ENCODE assay signal across 18 cellular contexts in the genomic region with DNA sequence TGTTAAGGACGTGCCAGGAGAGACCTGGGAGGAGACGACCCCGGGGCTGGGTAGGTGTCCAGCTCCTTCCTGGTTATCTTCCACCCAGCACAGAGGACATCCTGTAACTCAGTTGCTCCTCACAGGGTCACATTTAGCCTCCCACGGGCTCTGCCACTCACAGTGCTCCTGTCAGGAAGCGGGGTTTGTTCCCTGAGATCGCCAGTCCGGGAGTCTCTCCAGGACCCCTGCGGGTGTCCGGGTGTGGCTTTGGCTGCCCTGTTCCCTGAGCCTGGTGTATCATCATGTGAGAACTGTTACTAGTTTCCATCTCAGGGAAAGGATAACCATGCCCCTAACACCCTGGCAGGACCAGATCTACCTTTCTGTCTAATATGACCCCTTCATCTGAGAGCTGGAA.
A peak's percentile ranks its signal among the peaks of the same experiment; 100 is the strongest.
DNase-seq lines count a peak whose midpoint lies in the region; ATAC-seq and TF ChIP-seq lines count a peak whose summit lies in the region.
"Had no signal": no experiment of that assay in that cellular context is flagged by ENCODE, and none has a peak within 500 bp of the region (broad histone marks: within the 10 kb centered on the region; RNA-seq: fewer than 3 reads in every experiment).

No MANE protein-coding gene starts in this region.

- 72% methylated on average over 9 of the region's 9 CpGs for WGBS in heart right ventricle, 2 donors
- WGBS in psoas muscle, 3 donors = 64 to 66% (median 65%) methylated on average over 9 of the region's 9 CpGs

- H3K4me1 ChIP-seq in heart right ventricle = peaks cover 6 to 71% (median 45%) of the 10 kb centered on the region in 9 donors
- H3K4me1 ChIP-seq in colonic mucosa = no peaks in the 10 kb centered on the region
- H3K4me1 ChIP-seq in psoas muscle = peaks cover 67% of the 10 kb centered on the region
- peaks cover 0 to 4% of the 10 kb centered on the region in 2 donors for H3K4me1 ChIP-seq in uterus
- H3K4me1 ChIP-seq: BE2C had no signal

- DNase-seq in heart right ventricle (no peak), left cardiac atrium (no peak), colonic mucosa (no peak), psoas muscle (peak; percentile 30 to 46), uterus (no peak), NCI-H524 treated with DMSO at 0.1 percent for 48 hours (lab: John Stamatoyannopoulos, UW) (no peak)
- DNase-seq: activated CD4-positive, alpha-beta T cell treated with anti-CD3 and anti-CD28 coated beads, Interleukin-2, amount 10 ng/mL, durations not matched to agents 24 days and 14 days; BE2C; Calu3; NCI-H1105; NCI-H2081; stimulated activated naive CD4-positive, alpha-beta T cell; thyroid gland had no signal

- TF ChIP-seq CTCF in heart right ventricle (IDR thresholded peaks at IDR 0.05) (no peak), colonic mucosa (IDR thresholded peaks at IDR 0.05) (no peak), psoas muscle (IDR thresholded peaks at IDR 0.05) (no peak), uterus (IDR thresholded peaks at IDR 0.05) (no peak)

- H3K36me3 ChIP-seq in heart right ventricle (no peaks in the 10 kb centered on the region), colonic mucosa (no peaks in the 10 kb centered on the region), psoas muscle (ENCODE audit: insufficient read depth in 1 of 2, low read depth in 1 of 2) (no peaks in the 10 kb centered on the region), uterus (no peaks in the 10 kb centered on the region)
- H3K36me3 ChIP-seq: BE2C, esophagus muscularis mucosa, SJSA1, thyroid gland had no signal

- H3K4me3 ChIP-seq in heart right ventricle (no peak overlapping the region), colonic mucosa (no peak overlapping the region), psoas muscle (peak overlapping the region; percentile 43), uterus (no peak overlapping the region)
- H3K4me3 ChIP-seq: esophagus muscularis mucosa, SJSA1, thyroid gland had no signal

- no peak for TF ChIP-seq POLR2A in uterus (IDR thresholded peaks at IDR 0.05)

- no peak for ATAC-seq in heart right ventricle
- ATAC-seq in left cardiac atrium = no peak
- ATAC-seq in psoas muscle = peak in 1 of 4 donors; percentile 15
- no peak for ATAC-seq in GM19351 (IDR thresholded peaks at IDR 0.05; ENCODE audit: unreplicated experiment)
- no peak for ATAC-seq in GM21619 (IDR thresholded peaks at IDR 0.05; ENCODE audit: unreplicated experiment)
- ATAC-seq: Panc1 had no signal

- H3K27ac ChIP-seq in heart right ventricle = peak overlapping the region in 8 of 10 donors; percentile 34 to 84 (median 80)
- peak overlapping the region; percentile 20 for H3K27ac ChIP-seq in colonic mucosa
- peak overlapping the region; percentile 85 for H3K27ac ChIP-seq in psoas muscle
- H3K27ac ChIP-seq in uterus = peak overlapping the region; percentile 62 to 75
- H3K27ac ChIP-seq: SJSA1 had no signal

- H3K27me3 ChIP-seq in heart right ventricle = no peaks in the 10 kb centered on the region
- H3K27me3 ChIP-seq in colonic mucosa = no peaks in the 10 kb centered on the region
- no peaks in the 10 kb centered on the region for H3K27me3 ChIP-seq in psoas muscle (ENCODE audit: insufficient read depth in 3 of 3, low read length in 2 of 3)
- H3K27me3 ChIP-seq in uterus = no peaks in the 10 kb centered on the region
- H3K27me3 ChIP-seq: BE2C, SJSA1, thyroid gland had no signal

- H3K9ac ChIP-seq in colonic mucosa (ENCODE audit: low read depth in 2 of 2, low read length in 2 of 2) = no peak overlapping the region

- intact Hi-C loops in heart right ventricle (cut with DNase I) = loop anchor here in 2 of 10 donors (5.0 to 10.0 kb wide), 2 partner anchors 313 to 320 kb away; no protein-coding TSS in a partner anchor
- intact Hi-C loops in left cardiac atrium (cut with DNase I) = loop anchor here in 1 of 2 donors (5.0 kb wide), 2 partner anchors 50 to 105 kb away; no protein-coding TSS in a partner anchor
- intact Hi-C loops in colonic mucosa (cut with DNase I) = loop anchor here (10.0 kb wide), 1 partner anchor 313 kb away; no protein-coding TSS in a partner anchor
- intact Hi-C loops in psoas muscle (cut with DNase I) = loop anchor here (5.0 to 10.0 kb wide), 3 partner anchors 47 to 313 kb away; no protein-coding TSS in a partner anchor
- intact Hi-C loops in uterus (cut with DNase I; ENCODE audit: low total_unique reads) = no loop called here

- H3K9me3 ChIP-seq in heart right ventricle = peaks cover 0 to 5% (median 0%) of the 10 kb centered on the region in 11 donors
- no peaks in the 10 kb centered on the region for H3K9me3 ChIP-seq in colonic mucosa
- no peaks in the 10 kb centered on the region for H3K9me3 ChIP-seq in psoas muscle
- no peaks in the 10 kb centered on the region for H3K9me3 ChIP-seq in uterus
- H3K9me3 ChIP-seq: BE2C, esophagus muscularis mucosa, SJSA1, thyroid gland had no signal

Comparison
In these comparisons a context has a peak if more than half of its experiments do, and no peak if none do; other contexts are left out.
1. DNase-seq: peak in psoas muscle (2 of 2); none in heart right ventricle (0 of 2), left cardiac atrium (single experiment), colonic mucosa (single experiment), uterus (0 of 2) and NCI-H524 treated with DMSO at 0.1 percent for 48 hours (single experiment).
2. H3K27ac ChIP-seq: peak in every context shown above with its lines; median percentile 85 in psoas muscle; 80 in heart right ventricle; 68 in uterus; 20 in colonic mucosa.